ENCODE assay signal across 8 cellular contexts in genomic region chr11:81869337-81870065, GRCh38.
DNase-seq lines count a peak whose midpoint lies in the region; ATAC-seq, FAIRE-seq and TF ChIP-seq lines count a peak whose summit lies in the region.

No MANE protein-coding gene starts in this region.

- no peaks in the 10 kb centered on the region for H3K9me3 ChIP-seq in left lung

- peak; percentile 90 for ATAC-seq in HG02623 (IDR thresholded peaks at IDR 0.05; ENCODE audit: unreplicated experiment)
- ATAC-seq in left lung = no peak

- no peak overlapping the region for H3K4me3 ChIP-seq in left lung

- H3K27me3 ChIP-seq in left lung = no peaks in the 10 kb centered on the region

- DNase-seq in GM12891 (ENCODE audit: insufficient read length, low spot score) (peak; percentile 4), left lung (no peak), AG08396 (ENCODE audit: low spot score) (no peak), NCI-H345 treated with DMSO at 0.1 percent for 48 hours (lab: John Stamatoyannopoulos, UW; ENCODE audit: unreplicated experiment) (no peak)
- DNase-seq in NK-92 treated with Interleukin-12 subunit alpha and Interleukin-12 subunit beta, amount 100 ng/mL, for 24 hours (lab: John Stamatoyannopoulos, UW) = peak; percentile 69
- peak; percentile 77 to 78 for DNase-seq in activated T-cell treated with anti-CD3 and anti-CD28 coated beads, Interleukin-2, amount 50 U/mL, for 48 hours
- DNase-seq in stimulated activated CD4-positive, alpha-beta T cell treated with anti-CD3 and anti-CD28 coated beads, Interleukin-15, amount 100 ng/mL, for 24 hours = peak; percentile 88

- no peak for TF ChIP-seq POLR2A in GM12891 (IDR thresholded peaks at IDR 0.05; ENCODE audit: low read depth, low read length)

- TF ChIP-seq CTCF in left lung (IDR thresholded peaks at IDR 0.05) = no peak

- peak; percentile 96 for FAIRE-seq in GM12891 (lab: Jason Lieb, UNC)

- H3K27ac ChIP-seq in left lung = no peak overlapping the region

- peaks cover 0 to 5% of the 10 kb centered on the region in 2 donors for H3K4me1 ChIP-seq in left lung

- no peaks in the 10 kb centered on the region for H3K36me3 ChIP-seq in left lung

- intact Hi-C loops in left lung (cut with DNase I) = no loop called here

TF ChIP-seq in GM12891, 5 proteins besides CTCF, POLR2A, EP300 and RAD21:
- TF ChIP-seq POLR2AphosphoS5 (IDR thresholded peaks at IDR 0.05; ENCODE audit: low read depth, low read length) (no peak), POU2F2 (IDR thresholded peaks at IDR 0.05; ENCODE audit: low read depth, low read length) (peak; percentile 95)
TF ChIP-seq in GM12891: peak in this region for 1.

Comparison
In these comparisons a context has a peak if more than half of its experiments do, and no peak if none do; other contexts are left out.
1. DNase-seq: peak in GM12891 (single experiment), NK-92 treated with Interleukin-12 subunit alpha and Interleukin-12 subunit beta, amount 100 ng/mL, for 24 hours (single experiment), activated T-cell treated with anti-CD3 and anti-CD28 coated beads, Interleukin-2, amount 50 U/mL, for 48 hours (2 of 2) and stimulated activated CD4-positive, alpha-beta T cell treated with anti-CD3 and anti-CD28 coated beads, Interleukin-15, amount 100 ng/mL, for 24 hours (single experiment); none in left lung (0 of 2), AG08396 (single experiment) and NCI-H345 treated with DMSO at 0.1 percent for 48 hours (single experiment).